In the genomic region with DNA sequence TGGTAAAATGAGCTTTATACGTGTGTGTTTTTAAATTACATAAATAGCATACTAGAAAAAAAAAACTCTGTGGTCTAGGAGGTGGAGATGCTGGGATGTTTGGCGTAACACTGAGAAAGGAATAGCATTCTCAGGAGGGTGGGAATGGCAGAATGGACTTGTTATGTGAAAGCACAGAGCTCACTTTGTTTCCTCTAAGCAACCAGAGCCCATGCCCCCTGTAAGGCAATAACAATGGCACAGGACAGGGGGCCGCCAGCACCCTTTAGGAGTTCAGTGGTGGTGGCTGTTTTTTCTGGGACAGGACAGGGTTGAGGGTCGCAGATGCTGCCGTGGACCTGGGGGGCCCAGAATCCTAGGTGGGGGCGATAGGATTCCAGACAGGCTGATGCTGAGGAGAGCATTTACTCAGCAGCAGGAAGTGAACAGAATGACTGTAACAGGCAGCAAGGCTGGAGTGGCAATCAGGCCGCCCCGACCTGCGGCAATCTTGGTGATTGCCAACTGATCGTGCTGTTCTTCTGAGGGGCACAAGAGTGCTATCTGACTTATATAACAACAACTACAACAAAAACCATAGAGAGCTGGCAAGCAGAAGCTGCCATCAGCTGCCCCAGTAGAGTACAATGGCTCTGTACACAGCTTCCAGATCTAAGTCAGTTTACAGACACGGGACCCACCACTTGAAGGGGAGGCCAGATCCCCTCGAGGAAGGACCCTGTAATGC, we compare ENCODE assay signal across 13 cellular contexts.
"Had no signal": no experiment of that assay in that cellular context is flagged by ENCODE, and none has a peak within 500 bp of the region (broad histone marks: within the 10 kb centered on the region; RNA-seq: fewer than 3 reads in every experiment).

No MANE protein-coding gene starts in this region.

- DNase-seq: activated CD4-positive, alpha-beta T cell treated with anti-CD3 and anti-CD28 coated beads, Interleukin-2, amount 50 U/mL, for 4 hours; activated naive CD4-positive, alpha-beta T cell treated with anti-CD3 and anti-CD28 coated beads for 36 hours; activated naive CD8-positive, alpha-beta T cell treated with anti-CD3 and anti-CD28 coated beads, Interleukin-2, amount 50 U/mL, for 24 hours; aorta; mucosa of descending colon; naive thymus-derived CD4-positive, alpha-beta T cell; occipital lobe; right cardiac atrium; small intestine; stimulated activated naive CD8-positive, alpha-beta T cell treated with anti-CD3 and anti-CD28 coated beads, Interleukin-15, Interleukin-2, amounts not matched to agents 100 U/mL and 50 U/mL, for 24 hours had no signal

- H3K9me3 ChIP-seq: mucosa of descending colon had no signal

- H3K4me3 ChIP-seq: mucosa of descending colon had no signal

- ATAC-seq: activated CD4-positive, CD25-positive, alpha-beta regulatory T cell treated with anti-CD3 and anti-CD28 coated beads, Interleukin-2, amount 50 U/mL, for 24 hours; activated naive CD8-positive, alpha-beta T cell treated with anti-CD3 and anti-CD28 coated beads, Interleukin-2, amount 50 U/mL, for 24 hours; esophagus mucosa; mucosa of descending colon; naive thymus-derived CD4-positive, alpha-beta T cell; right cardiac atrium; stimulated activated naive CD8-positive, alpha-beta T cell treated with anti-CD3 and anti-CD28 coated beads, Interleukin-15, Interleukin-2, amounts not matched to agents 100 U/mL and 50 U/mL, for 24 hours had no signal

- FAIRE-seq: bronchial epithelial cell, small intestine had no signal
